17 cellular contexts compared by ENCODE assay signal in genomic region chr4:54113206-54113605, GRCh38. TPM values are rescaled to one million over a fixed set of nuclear protein-coding genes. Genes with fewer than 3 reads are reported as not detected.
"Had no signal": no experiment of that assay in that cellular context is flagged by ENCODE, and none has a peak within 500 bp of the region (broad histone marks: within the 10 kb centered on the region; RNA-seq: fewer than 3 reads in every experiment).

No MANE protein-coding gene starts in this region.

RNA-seq across cellular contexts. Expression of gene GSX2, which starts 13.2 kb away (rescaled TPM):
- total RNA-seq: hepatocyte, left colon, left lung, liver, lower lobe of right lung, mesothelial cell of epicardium, mononuclear cell, natural killer cell, posterior vena cava, psoas muscle, sigmoid colon, spleen, subcutaneous adipose tissue, thoracic aorta, ureter, uterus had no signal
- polyA plus RNA-seq: hepatocyte, liver, psoas muscle, sigmoid colon, small intestine had no signal
